1 cellular context compared by ENCODE assay signal in the genomic region with DNA sequence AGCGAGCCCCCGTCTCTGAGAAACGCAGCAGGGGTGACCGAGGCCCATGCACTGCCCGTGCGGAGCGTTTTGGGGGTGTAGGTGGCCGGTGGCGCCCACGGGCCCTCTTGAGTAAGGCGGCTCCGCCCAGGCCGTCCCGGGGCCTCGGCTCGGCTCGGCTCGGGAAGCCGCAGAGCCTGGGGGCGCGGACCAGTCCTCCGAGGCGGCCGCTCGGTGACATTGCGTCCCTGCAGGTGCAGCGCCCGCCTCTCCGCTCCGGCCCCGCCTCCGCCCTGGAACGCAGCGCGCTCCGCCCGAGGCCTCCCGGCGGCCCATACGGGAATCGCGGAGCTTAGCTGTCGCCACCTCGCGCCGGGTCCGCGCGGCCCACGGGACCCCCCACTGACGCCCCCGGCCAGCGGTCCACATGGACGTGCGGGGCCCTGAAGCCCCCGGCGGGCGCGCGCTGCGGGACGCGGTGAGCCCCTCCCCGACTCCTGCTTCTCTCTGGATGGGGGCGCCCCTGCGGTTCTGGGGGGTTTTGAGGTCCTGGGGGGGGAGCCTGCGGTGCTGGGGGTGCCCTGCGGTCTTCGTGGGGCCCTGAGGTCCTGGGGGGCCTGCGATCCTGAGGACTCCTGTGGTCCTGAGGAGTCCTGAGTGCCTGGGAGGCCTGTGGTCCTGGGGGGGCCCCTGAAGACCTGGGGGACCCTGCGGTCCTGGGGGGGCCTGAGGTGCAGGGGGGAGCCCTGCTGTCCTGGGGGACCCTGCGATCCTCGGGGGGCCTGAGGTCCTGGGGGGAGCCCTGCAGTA.
TF ChIP-seq lines count a peak whose summit lies in the region.

A gene (plus strand): TSS at position 314 of the 789 bp plus-strand sequence. CDS start 93 bp downstream, at position 407.

TF ChIP-seq in HepG2, 621 proteins besides CTCF, POLR2A, EP300 and RAD21 (continued from another document and continues in another):
- TF ChIP-seq, protein P1, sequence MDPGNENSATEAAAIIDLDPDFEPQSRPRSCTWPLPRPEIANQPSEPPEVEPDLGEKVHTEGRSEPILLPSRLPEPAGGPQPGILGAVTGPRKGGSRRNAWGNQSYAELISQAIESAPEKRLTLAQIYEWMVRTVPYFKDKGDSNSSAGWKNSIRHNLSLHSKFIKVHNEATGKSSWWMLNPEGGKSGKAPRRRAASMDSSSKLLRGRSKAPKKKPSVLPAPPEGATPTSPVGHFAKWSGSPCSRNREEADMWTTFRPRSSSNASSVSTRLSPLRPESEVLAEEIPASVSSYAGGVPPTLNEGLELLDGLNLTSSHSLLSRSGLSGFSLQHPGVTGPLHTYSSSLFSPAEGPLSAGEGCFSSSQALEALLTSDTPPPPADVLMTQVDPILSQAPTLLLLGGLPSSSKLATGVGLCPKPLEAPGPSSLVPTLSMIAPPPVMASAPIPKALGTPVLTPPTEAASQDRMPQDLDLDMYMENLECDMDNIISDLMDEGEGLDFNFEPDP (CRISPR knock-in tag; conservative IDR thresholded peaks at IDR 0.05): no peak
- TF ChIP-seq GATAD2A (CRISPR knock-in tag; IDR thresholded peaks at IDR 0.05) (no peak), TP53 (CRISPR knock-in tag; conservative IDR thresholded peaks at IDR 0.05) (no peak), ZNF768 (CRISPR knock-in tag; IDR thresholded peaks at IDR 0.05) (no peak), POLR2G (IDR thresholded peaks at IDR 0.05; ENCODE audit: low read depth, low read length) (peak; percentile 74), SOX13 (IDR thresholded peaks at IDR 0.05) (no peak), SOX13 (CRISPR knock-in tag; conservative IDR thresholded peaks at IDR 0.05 in 1 of 2, IDR thresholded peaks at IDR 0.05 in 1 of 2) (peak in 1 of 2 experiments; percentile 26; a peak in 2 of 4 replicates), GTF3A (CRISPR knock-in tag; conservative IDR thresholded peaks at IDR 0.05) (no peak), ZNF670 (CRISPR knock-in tag; IDR thresholded peaks at IDR 0.05; ENCODE audit: borderline replicate concordance) (peak; percentile 65; the same call in 1 of the 2 replicates), REL (CRISPR knock-in tag; conservative IDR thresholded peaks at IDR 0.05) (0 out of 2 replicates have a peak, but pooled peaks have one; percentile 25), MTA1 (CRISPR knock-in tag; IDR thresholded peaks at IDR 0.05; ENCODE audit: borderline replicate concordance) (peak; percentile 20; the same call in 1 of the 2 replicates), ZBTB8A (CRISPR knock-in tag; IDR thresholded peaks at IDR 0.05; ENCODE audit: borderline replicate concordance, low read depth) (no peak), SNAI1 (CRISPR knock-in tag; IDR thresholded peaks at IDR 0.05; ENCODE audit: borderline replicate concordance) (no peak), EED (CRISPR knock-in tag; IDR thresholded peaks at IDR 0.05) (no peak), ZNF720 (CRISPR knock-in tag; IDR thresholded peaks at IDR 0.05) (no peak), SMYD3 (CRISPR knock-in tag; IDR thresholded peaks at IDR 0.05) (no peak), MEIS2 (CRISPR knock-in tag; IDR thresholded peaks at IDR 0.05) (no peak), ZNF501 (CRISPR knock-in tag; IDR thresholded peaks at IDR 0.05) (no peak), ZNF572 (CRISPR knock-in tag; IDR thresholded peaks at IDR 0.05) (no peak), SAP130 (CRISPR knock-in tag; IDR thresholded peaks at IDR 0.05; ENCODE audit: low read depth) (peak; percentile 74), SCMH1 (CRISPR knock-in tag; IDR thresholded peaks at IDR 0.05; ENCODE audit: borderline replicate concordance) (no peak), ZNF724P (CRISPR knock-in tag; IDR thresholded peaks at IDR 0.05; ENCODE audit: borderline replicate concordance) (no peak), ZSCAN20 (CRISPR knock-in tag; IDR thresholded peaks at IDR 0.05; ENCODE audit: borderline replicate concordance) (0 out of 2 replicates have a peak, but pooled peaks have one; percentile 39), NFIB (CRISPR knock-in tag; IDR thresholded peaks at IDR 0.05; ENCODE audit: borderline replicate concordance) (no peak), HHEX (CRISPR knock-in tag; IDR thresholded peaks at IDR 0.05) (no peak), NFKB2 (CRISPR knock-in tag; IDR thresholded peaks at IDR 0.05; ENCODE audit: borderline replicate concordance) (no peak), JUNB (CRISPR knock-in tag; IDR thresholded peaks at IDR 0.05; ENCODE audit: borderline replicate concordance) (no peak), ZNF367 (CRISPR knock-in tag; IDR thresholded peaks at IDR 0.05; ENCODE audit: borderline replicate concordance) (no peak), ZNF101 (CRISPR knock-in tag; IDR thresholded peaks at IDR 0.05; ENCODE audit: borderline replicate concordance, low read depth) (no peak)
- TF ChIP-seq, protein P2, sequence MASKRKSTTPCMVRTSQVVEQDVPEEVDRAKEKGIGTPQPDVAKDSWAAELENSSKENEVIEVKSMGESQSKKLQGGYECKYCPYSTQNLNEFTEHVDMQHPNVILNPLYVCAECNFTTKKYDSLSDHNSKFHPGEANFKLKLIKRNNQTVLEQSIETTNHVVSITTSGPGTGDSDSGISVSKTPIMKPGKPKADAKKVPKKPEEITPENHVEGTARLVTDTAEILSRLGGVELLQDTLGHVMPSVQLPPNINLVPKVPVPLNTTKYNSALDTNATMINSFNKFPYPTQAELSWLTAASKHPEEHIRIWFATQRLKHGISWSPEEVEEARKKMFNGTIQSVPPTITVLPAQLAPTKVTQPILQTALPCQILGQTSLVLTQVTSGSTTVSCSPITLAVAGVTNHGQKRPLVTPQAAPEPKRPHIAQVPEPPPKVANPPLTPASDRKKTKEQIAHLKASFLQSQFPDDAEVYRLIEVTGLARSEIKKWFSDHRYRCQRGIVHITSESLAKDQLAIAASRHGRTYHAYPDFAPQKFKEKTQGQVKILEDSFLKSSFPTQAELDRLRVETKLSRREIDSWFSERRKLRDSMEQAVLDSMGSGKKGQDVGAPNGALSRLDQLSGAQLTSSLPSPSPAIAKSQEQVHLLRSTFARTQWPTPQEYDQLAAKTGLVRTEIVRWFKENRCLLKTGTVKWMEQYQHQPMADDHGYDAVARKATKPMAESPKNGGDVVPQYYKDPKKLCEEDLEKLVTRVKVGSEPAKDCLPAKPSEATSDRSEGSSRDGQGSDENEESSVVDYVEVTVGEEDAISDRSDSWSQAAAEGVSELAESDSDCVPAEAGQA (IDR thresholded peaks at IDR 0.05; ENCODE audit: low read depth): no peak
- TF ChIP-seq, protein P2 (CRISPR knock-in tag; IDR thresholded peaks at IDR 0.05; ENCODE audit: borderline replicate concordance): no peak
- TF ChIP-seq, protein P3, sequence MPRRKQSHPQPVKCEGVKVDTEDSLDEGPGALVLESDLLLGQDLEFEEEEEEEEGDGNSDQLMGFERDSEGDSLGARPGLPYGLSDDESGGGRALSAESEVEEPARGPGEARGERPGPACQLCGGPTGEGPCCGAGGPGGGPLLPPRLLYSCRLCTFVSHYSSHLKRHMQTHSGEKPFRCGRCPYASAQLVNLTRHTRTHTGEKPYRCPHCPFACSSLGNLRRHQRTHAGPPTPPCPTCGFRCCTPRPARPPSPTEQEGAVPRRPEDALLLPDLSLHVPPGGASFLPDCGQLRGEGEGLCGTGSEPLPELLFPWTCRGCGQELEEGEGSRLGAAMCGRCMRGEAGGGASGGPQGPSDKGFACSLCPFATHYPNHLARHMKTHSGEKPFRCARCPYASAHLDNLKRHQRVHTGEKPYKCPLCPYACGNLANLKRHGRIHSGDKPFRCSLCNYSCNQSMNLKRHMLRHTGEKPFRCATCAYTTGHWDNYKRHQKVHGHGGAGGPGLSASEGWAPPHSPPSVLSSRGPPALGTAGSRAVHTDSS (CRISPR knock-in tag; conservative IDR thresholded peaks at IDR 0.05): no peak
- TF ChIP-seq, protein P4, sequence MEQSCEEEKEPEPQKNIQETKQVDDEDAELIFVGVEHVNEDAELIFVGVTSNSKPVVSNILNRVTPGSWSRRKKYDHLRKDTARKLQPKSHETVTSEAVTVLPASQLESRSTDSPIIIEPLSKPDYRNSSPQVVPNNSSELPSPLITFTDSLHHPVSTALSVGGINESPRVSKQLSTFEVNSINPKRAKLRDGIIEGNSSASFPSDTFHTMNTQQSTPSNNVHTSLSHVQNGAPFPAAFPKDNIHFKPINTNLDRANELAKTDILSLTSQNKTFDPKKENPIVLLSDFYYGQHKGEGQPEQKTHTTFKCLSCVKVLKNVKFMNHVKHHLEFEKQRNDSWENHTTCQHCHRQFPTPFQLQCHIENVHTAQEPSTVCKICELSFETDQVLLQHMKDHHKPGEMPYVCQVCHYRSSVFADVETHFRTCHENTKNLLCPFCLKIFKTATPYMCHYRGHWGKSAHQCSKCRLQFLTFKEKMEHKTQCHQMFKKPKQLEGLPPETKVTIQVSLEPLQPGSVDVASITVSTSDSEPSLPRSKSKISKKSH (CRISPR knock-in tag; IDR thresholded peaks at IDR 0.05; ENCODE audit: borderline replicate concordance): no peak
- TF ChIP-seq, protein P5, sequence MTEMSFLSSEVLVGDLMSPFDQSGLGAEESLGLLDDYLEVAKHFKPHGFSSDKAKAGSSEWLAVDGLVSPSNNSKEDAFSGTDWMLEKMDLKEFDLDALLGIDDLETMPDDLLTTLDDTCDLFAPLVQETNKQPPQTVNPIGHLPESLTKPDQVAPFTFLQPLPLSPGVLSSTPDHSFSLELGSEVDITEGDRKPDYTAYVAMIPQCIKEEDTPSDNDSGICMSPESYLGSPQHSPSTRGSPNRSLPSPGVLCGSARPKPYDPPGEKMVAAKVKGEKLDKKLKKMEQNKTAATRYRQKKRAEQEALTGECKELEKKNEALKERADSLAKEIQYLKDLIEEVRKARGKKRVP (CRISPR knock-in tag; IDR thresholded peaks at IDR 0.05): peak in 1 of 2 experiments; percentile 47; a peak in 1 of 4 replicates
- TF ChIP-seq, protein P6, sequence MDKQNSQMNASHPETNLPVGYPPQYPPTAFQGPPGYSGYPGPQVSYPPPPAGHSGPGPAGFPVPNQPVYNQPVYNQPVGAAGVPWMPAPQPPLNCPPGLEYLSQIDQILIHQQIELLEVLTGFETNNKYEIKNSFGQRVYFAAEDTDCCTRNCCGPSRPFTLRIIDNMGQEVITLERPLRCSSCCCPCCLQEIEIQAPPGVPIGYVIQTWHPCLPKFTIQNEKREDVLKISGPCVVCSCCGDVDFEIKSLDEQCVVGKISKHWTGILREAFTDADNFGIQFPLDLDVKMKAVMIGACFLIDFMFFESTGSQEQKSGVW (CRISPR knock-in tag; IDR thresholded peaks at IDR 0.05; ENCODE audit: borderline replicate concordance): no peak
- TF ChIP-seq, protein P7, sequence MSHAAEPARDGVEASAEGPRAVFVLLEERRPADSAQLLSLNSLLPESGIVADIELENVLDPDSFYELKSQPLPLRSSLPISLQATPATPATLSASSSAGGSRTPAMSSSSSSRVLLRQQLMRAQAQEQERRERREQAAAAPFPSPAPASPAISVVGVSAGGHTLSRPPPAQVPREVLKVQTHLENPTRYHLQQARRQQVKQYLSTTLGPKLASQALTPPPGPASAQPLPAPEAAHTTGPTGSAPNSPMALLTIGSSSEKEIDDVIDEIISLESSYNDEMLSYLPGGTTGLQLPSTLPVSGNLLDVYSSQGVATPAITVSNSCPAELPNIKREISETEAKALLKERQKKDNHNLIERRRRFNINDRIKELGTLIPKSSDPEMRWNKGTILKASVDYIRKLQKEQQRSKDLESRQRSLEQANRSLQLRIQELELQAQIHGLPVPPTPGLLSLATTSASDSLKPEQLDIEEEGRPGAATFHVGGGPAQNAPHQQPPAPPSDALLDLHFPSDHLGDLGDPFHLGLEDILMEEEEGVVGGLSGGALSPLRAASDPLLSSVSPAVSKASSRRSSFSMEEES (CRISPR knock-in tag; IDR thresholded peaks at IDR 0.05): no peak
- TF ChIP-seq, protein P8, sequence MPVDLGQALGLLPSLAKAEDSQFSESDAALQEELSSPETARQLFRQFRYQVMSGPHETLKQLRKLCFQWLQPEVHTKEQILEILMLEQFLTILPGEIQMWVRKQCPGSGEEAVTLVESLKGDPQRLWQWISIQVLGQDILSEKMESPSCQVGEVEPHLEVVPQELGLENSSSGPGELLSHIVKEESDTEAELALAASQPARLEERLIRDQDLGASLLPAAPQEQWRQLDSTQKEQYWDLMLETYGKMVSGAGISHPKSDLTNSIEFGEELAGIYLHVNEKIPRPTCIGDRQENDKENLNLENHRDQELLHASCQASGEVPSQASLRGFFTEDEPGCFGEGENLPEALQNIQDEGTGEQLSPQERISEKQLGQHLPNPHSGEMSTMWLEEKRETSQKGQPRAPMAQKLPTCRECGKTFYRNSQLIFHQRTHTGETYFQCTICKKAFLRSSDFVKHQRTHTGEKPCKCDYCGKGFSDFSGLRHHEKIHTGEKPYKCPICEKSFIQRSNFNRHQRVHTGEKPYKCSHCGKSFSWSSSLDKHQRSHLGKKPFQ (CRISPR knock-in tag; IDR thresholded peaks at IDR 0.05; ENCODE audit: insufficient replicate concordance): no peak
- TF ChIP-seq, protein P9, sequence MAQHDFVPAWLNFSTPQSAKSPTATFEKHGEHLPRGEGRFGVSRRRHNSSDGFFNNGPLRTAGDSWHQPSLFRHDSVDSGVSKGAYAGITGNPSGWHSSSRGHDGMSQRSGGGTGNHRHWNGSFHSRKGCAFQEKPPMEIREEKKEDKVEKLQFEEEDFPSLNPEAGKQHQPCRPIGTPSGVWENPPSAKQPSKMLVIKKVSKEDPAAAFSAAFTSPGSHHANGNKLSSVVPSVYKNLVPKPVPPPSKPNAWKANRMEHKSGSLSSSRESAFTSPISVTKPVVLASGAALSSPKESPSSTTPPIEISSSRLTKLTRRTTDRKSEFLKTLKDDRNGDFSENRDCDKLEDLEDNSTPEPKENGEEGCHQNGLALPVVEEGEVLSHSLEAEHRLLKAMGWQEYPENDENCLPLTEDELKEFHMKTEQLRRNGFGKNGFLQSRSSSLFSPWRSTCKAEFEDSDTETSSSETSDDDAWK (CRISPR knock-in tag; IDR thresholded peaks at IDR 0.05): no peak
- TF ChIP-seq, protein P10, sequence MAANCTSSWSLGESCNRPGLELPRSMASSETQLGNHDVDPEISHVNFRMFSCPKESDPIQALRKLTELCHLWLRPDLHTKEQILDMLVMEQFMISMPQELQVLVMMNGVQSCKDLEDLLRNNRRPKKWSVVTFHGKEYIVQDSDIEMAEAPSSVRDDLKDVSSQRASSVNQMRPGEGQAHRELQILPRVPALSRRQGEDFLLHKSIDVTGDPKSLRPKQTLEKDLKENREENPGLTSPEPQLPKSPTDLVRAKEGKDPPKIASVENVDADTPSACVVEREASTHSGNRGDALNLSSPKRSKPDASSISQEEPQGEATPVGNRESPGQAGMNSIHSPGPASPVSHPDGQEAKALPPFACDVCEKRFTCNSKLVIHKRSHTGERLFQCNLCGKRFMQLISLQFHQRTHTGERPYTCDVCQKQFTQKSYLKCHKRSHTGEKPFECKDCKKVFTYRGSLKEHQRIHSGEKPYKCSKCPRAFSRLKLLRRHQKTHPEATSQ (CRISPR knock-in tag; IDR thresholded peaks at IDR 0.05; ENCODE audit: borderline replicate concordance): 0 out of 2 replicates have a peak, but pooled peaks have one; percentile 20
